In the genomic region with DNA sequence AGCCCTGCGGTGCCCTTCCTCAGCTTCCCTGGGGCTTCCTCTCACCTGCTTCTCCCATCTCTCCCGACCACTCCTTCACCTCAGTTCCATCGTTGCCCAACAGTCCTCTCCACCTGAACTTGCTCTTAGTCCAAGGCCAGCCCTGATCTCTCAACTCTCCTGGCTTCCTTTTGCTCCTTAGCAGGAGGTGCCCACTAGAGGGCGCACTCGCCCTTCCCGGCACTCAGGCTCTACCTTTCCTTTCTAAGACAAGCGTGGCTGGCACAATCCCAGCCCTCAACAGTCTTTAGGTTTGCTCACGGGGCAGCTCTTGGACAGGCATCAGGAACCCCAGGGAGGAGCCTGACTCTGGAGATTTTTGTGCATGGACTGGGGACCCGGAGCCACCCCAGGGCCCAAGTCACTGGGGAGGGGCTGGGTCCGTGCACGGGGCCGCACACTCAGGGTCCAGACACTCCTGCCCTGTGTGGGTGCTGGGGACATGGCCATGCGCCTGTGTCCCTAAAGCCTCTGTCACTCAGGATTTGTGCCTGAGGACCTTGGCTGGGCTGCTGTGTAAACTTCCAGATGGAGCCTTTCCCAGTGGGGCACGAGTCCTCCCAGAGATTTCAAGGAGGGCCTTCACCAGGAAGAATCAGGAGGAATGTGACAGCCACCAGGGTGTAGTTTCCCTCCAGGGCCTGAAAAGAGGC, we compare ENCODE assay signal across 9 cellular contexts. TPM values are rescaled to one million over a fixed set of nuclear protein-coding genes. Genes with fewer than 3 reads are reported as not detected.
A peak's percentile ranks its signal among the peaks of the same experiment; 100 is the strongest.
DNase-seq lines count a peak whose midpoint lies in the region; ATAC-seq, FAIRE-seq and TF ChIP-seq lines count a peak whose summit lies in the region.
"Had no signal": no experiment of that assay in that cellular context is flagged by ENCODE, and none has a peak within 500 bp of the region (broad histone marks: within the 10 kb centered on the region; RNA-seq: fewer than 3 reads in every experiment).

No MANE protein-coding gene starts in this region.

- POLR2A ChIA-PET in activated CD8-positive, alpha-beta T cell treated with anti-CD3 and anti-CD28 coated beads for 36 hours (lab: Charles Lee) = no interaction called here

- no peaks in the 10 kb centered on the region for H3K9me3 ChIP-seq in esophagus squamous epithelium

- no peak overlapping the region for H3K4me3 ChIP-seq in esophagus squamous epithelium

- H3K27ac Mint-ChIP-seq in activated CD8-positive, alpha-beta T cell treated with anti-CD3 and anti-CD28 coated beads for 36 hours = no peak overlapping the region
- H3K27ac Mint-ChIP-seq: natural killer cell treated with Interleukin-12 subunit alpha and Interleukin-12 subunit beta and Interleukin-15 and Interleukin-18, amount 100 ng/mL, for 72 hours had no signal

- H3K36me3 ChIP-seq in esophagus squamous epithelium = no peaks in the 10 kb centered on the region

- FAIRE-seq in GM12891 (lab: Jason Lieb, UNC) = peak; percentile 79

- intact Hi-C loops in activated CD8-positive, alpha-beta T cell treated with anti-CD3 and anti-CD28 coated beads for 36 hours (cut with micrococcal nuclease) = no loop called here
- intact Hi-C loops in esophagus squamous epithelium (cut with DNase I) = no loop called here

- H3K27me3 ChIP-seq in esophagus squamous epithelium = peaks cover 0 to 24% (median 0%) of the 10 kb centered on the region in 4 donors

- H3K4me1 ChIP-seq in esophagus squamous epithelium = peaks cover 0 to 4% (median 0%) of the 10 kb centered on the region in 3 donors

- DNase-seq in AG08396 (ENCODE audit: low spot score) (peak; percentile 77), GM12891 (ENCODE audit: insufficient read length, low spot score) (peak; percentile 67), NCI-H446 (lab: John Stamatoyannopoulos, UW) (peak; percentile 37 to 71), esophagus squamous epithelium (lab: John Stamatoyannopoulos, UW) (no peak), non-pigmented ciliary epithelial cell (ENCODE audit: low read depth) (peak; percentile 4), NCI-H510A treated with DMSO at 0.1 percent for 48 hours (lab: John Stamatoyannopoulos, UW) (no peak)
- DNase-seq in activated CD8-positive, alpha-beta T cell treated with anti-CD3 and anti-CD28 coated beads for 36 hours = peak; percentile 78

- H3K9me3 Mint-ChIP-seq in activated CD8-positive, alpha-beta T cell treated with anti-CD3 and anti-CD28 coated beads for 36 hours = no peaks in the 10 kb centered on the region
- H3K9me3 Mint-ChIP-seq: natural killer cell treated with Interleukin-12 subunit alpha and Interleukin-12 subunit beta and Interleukin-15 and Interleukin-18, amount 100 ng/mL, for 72 hours had no signal

- CTCF ChIA-PET in activated CD8-positive, alpha-beta T cell treated with anti-CD3 and anti-CD28 coated beads for 36 hours (lab: Charles Lee) = interaction anchor here (0.7 to 2.6 kb wide), 10 partner anchors 8 to 166 kb away, joined by 3 to 14 read pairs (median 4); no protein-coding TSS in a partner anchor

- H3K27me3 Mint-ChIP-seq in activated CD8-positive, alpha-beta T cell treated with anti-CD3 and anti-CD28 coated beads for 36 hours = peaks cover 13% of the 10 kb centered on the region

- H3K27ac ChIP-seq in esophagus squamous epithelium = no peak overlapping the region

- H3K4me3 Mint-ChIP-seq in activated CD8-positive, alpha-beta T cell treated with anti-CD3 and anti-CD28 coated beads for 36 hours = no peak overlapping the region
- H3K4me3 Mint-ChIP-seq: natural killer cell treated with Interleukin-12 subunit alpha and Interleukin-12 subunit beta and Interleukin-15 and Interleukin-18, amount 100 ng/mL, for 72 hours had no signal

- H3K4me1 Mint-ChIP-seq in activated CD8-positive, alpha-beta T cell treated with anti-CD3 and anti-CD28 coated beads for 36 hours (ENCODE audit: low read depth) = no peaks in the 10 kb centered on the region

- peak; percentile 51 for ATAC-seq in activated CD8-positive, alpha-beta T cell treated with anti-CD3 and anti-CD28 coated beads for 36 hours
- ATAC-seq in GM19328 (IDR thresholded peaks at IDR 0.05; ENCODE audit: unreplicated experiment) = no peak

- no peak for TF ChIP-seq POLR2A in GM12891 (IDR thresholded peaks at IDR 0.05; ENCODE audit: low read depth, low read length)
- no peak for TF ChIP-seq POLR2A in esophagus squamous epithelium (IDR thresholded peaks at IDR 0.05)

- WGBS in esophagus squamous epithelium, 2 donors = 8 to 26% methylated on average over 7 to 9 of the region's 14 CpGs

- no peaks in the 10 kb centered on the region for H3K36me3 Mint-ChIP-seq in activated CD8-positive, alpha-beta T cell treated with anti-CD3 and anti-CD28 coated beads for 36 hours (ENCODE audit: low read depth)
- H3K36me3 Mint-ChIP-seq: natural killer cell treated with Interleukin-12 subunit alpha and Interleukin-12 subunit beta and Interleukin-15 and Interleukin-18, amount 100 ng/mL, for 72 hours had no signal

- TF ChIP-seq CTCF in activated CD8-positive, alpha-beta T cell treated with anti-CD3 and anti-CD28 coated beads for 36 hours (IDR thresholded peaks at IDR 0.05) = peak; percentile 87
- peak; percentile 35 to 82 (median 70) for TF ChIP-seq CTCF in esophagus squamous epithelium (IDR thresholded peaks at IDR 0.05)

TF ChIP-seq in GM12891, 5 proteins besides CTCF, POLR2A, EP300 and RAD21:
- TF ChIP-seq POU2F2 (IDR thresholded peaks at IDR 0.05; ENCODE audit: low read depth, low read length) (no peak), POLR2AphosphoS5 (IDR thresholded peaks at IDR 0.05; ENCODE audit: low read depth, low read length) (no peak), PAX5 (IDR thresholded peaks at IDR 0.05; ENCODE audit: insufficient read depth, low read length, severe bottlenecking) (no peak), TAF1 (IDR thresholded peaks at IDR 0.05; ENCODE audit: low read depth, low read length) (no peak), SPI1 (IDR thresholded peaks at IDR 0.05; ENCODE audit: low read depth, low read length) (no peak)

RNA-seq across cellular contexts. Expression of gene CEACAM8, which starts 12.1 kb away (rescaled TPM):
- not detected for polyA plus RNA-seq in GM12891 (2012; ENCODE audit: low read depth, missing spikeins)
- not detected for total RNA-seq in activated CD8-positive, alpha-beta T cell treated with anti-CD3 and anti-CD28 coated beads for 36 hours
- total RNA-seq in esophagus squamous epithelium = not detected
- total RNA-seq: natural killer cell treated with Interleukin-12 subunit alpha and Interleukin-12 subunit beta and Interleukin-15 and Interleukin-18, amount 100 ng/mL, for 72 hours had no signal

Comparison
In these comparisons a context has a peak if more than half of its experiments do, and no peak if none do; other contexts are left out.
1. DNase-seq: peak in AG08396 (single experiment), GM12891 (single experiment), NCI-H446 (2 of 2), activated CD8-positive, alpha-beta T cell treated with anti-CD3 and anti-CD28 coated beads for 36 hours (single experiment) and non-pigmented ciliary epithelial cell (single experiment); none in esophagus squamous epithelium (single experiment) and NCI-H510A treated with DMSO at 0.1 percent for 48 hours (single experiment).